In the genomic region with DNA sequence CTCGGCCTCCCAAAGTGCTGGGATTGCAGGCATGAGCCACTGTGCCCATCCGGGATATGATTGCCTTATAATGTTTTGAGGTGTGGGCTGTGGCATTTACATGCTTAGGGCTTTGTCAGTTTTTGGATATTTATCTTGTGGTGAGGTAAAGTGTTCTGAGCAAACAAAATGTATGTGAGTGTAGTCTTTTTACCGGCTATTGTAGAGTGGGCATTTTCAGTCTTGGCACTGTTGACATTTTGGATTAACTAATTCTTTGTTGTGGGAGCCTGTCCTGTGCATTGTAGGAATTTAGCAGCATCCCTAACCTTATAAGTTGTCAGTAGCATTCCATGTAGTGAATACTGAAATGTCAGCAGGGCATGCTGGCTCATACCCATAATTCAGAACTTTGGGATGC, we compare ENCODE assay signal across 20 cellular contexts. TPM values are rescaled to one million over a fixed set of nuclear protein-coding genes. Genes with fewer than 3 reads are reported as not detected.
A peak's percentile ranks its signal among the peaks of the same experiment; 100 is the strongest.
DNase-seq lines count a peak whose midpoint lies in the region; ATAC-seq and TF ChIP-seq lines count a peak whose summit lies in the region.
"Had no signal": no experiment of that assay in that cellular context is flagged by ENCODE, and none has a peak within 500 bp of the region (broad histone marks: within the 10 kb centered on the region; RNA-seq: fewer than 3 reads in every experiment).

No MANE protein-coding gene starts in this region.

- H3K79me2 ChIP-seq in mammary epithelial cell (ENCODE audit: insufficient read depth, low read length) (peaks cover 100% of the 10 kb centered on the region), PC-3 (ENCODE audit: low read length) (peaks cover 97% of the 10 kb centered on the region), hepatocyte (peaks cover 89% of the 10 kb centered on the region)

- peaks cover 2% of the 10 kb centered on the region for H4K20me1 ChIP-seq in mammary epithelial cell (ENCODE audit: insufficient read depth, low read length)
- peaks cover 62% of the 10 kb centered on the region for H4K20me1 ChIP-seq in PC-3 (ENCODE audit: low read length)
- peaks cover 42% of the 10 kb centered on the region for H4K20me1 ChIP-seq in hepatocyte (ENCODE audit: insufficient read depth, poor library complexity, severe bottlenecking)

- H3K4me3 Mint-ChIP-seq in MCF 10A (ENCODE audit: unreplicated experiment) (no peak overlapping the region), progenitor cell of endocrine pancreas (ENCODE audit: low read depth) (no peak overlapping the region)
- H3K4me3 Mint-ChIP-seq in activated T-helper 17 cell treated with anti-CD3 and anti-CD28 coated beads, Interleukin-2, amount 50 U/mL, for 72 hours = no peak overlapping the region
- H3K4me3 Mint-ChIP-seq: B cell; CD4-positive, CD25-positive, alpha-beta regulatory T cell had no signal

- 80% methylated on average over 3 of the region's 3 CpGs for WGBS in mammary epithelial cell (ENCODE audit: low coverage, missing lambda C conversion rate)
- 98% methylated on average over 3 of the region's 3 CpGs for WGBS in right cardiac atrium
- WGBS in hepatocyte (ENCODE audit: low lambda C conversion rate, missing lambda C conversion rate) = 97% methylated on average over 3 of the region's 3 CpGs

- no peaks in the 10 kb centered on the region for H3K9me2 ChIP-seq in PC-3 (replicated peaks; ENCODE audit: low read length)
- H3K9me2 ChIP-seq in hepatocyte (replicated peaks; ENCODE audit: insufficient read depth) = no peaks in the 10 kb centered on the region

- H3K9ac ChIP-seq in mammary epithelial cell (ENCODE audit: insufficient read depth, low read length) = no peak overlapping the region
- no peak overlapping the region for H3K9ac ChIP-seq in PC-3 (ENCODE audit: low read length)
- H3K9ac ChIP-seq: BLaER1, GM23248 had no signal

- H3K27me3 ChIP-seq in mammary epithelial cell (ENCODE audit: insufficient read depth, low read length) = no peaks in the 10 kb centered on the region
- no peaks in the 10 kb centered on the region for H3K27me3 ChIP-seq in PC-3 (ENCODE audit: low read length)
- no peaks in the 10 kb centered on the region for H3K27me3 ChIP-seq in right cardiac atrium (ENCODE audit: control insufficient read depth, insufficient read depth)
- H3K27me3 ChIP-seq in hepatocyte = no peaks in the 10 kb centered on the region
- H3K27me3 ChIP-seq: BLaER1 had no signal

- CTCF ChIA-PET in MCF 10A (lab: Yijun Ruan, JAX) (interaction anchor here (0.7 kb wide), 1 partner anchor 1328 kb away, joined by 5 read pairs; no protein-coding TSS in a partner anchor), mammary epithelial cell (lab: Charles Lee; ENCODE audit: low non-redundant PET) (no interaction called here), PC-3 (lab: Charles Lee) (no interaction called here)

- H3F3A ChIP-seq in PC-3 (ENCODE audit: low read length, unreplicated experiment) = peaks cover 4% of the 10 kb centered on the region

- BruUV-seq in MCF 10A (replicated peaks; lab: Mats Ljungman, UMichigan) (no TSS peak), mammary epithelial cell (replicated peaks; lab: Mats Ljungman, UMichigan) (no TSS peak), PC-3 (replicated peaks; lab: Mats Ljungman, UMichigan) (no TSS peak)

- H3K4me3 ChIP-seq in mammary epithelial cell (replicated peaks in 1 of 3; ENCODE audit: insufficient read depth in 1 of 3, low read depth in 2 of 3, low read length in 3 of 3) (no peak overlapping the region), PC-3 (ENCODE audit: low read length) (no peak overlapping the region), right cardiac atrium (ENCODE audit: low read length) (no peak overlapping the region), hepatocyte (no peak overlapping the region)
- H3K4me3 ChIP-seq: BLaER1, GM12878, GM23248 had no signal

- H3K4me1 ChIP-seq in mammary epithelial cell (ENCODE audit: insufficient read depth, low read length) (no peaks in the 10 kb centered on the region), PC-3 (ENCODE audit: insufficient read depth, low read length) (no peaks in the 10 kb centered on the region), right cardiac atrium (ENCODE audit: control insufficient read depth, insufficient read depth, low read length) (peaks cover 2% of the 10 kb centered on the region), hepatocyte (ENCODE audit: insufficient read depth) (no peaks in the 10 kb centered on the region)
- H3K4me1 ChIP-seq: BLaER1 had no signal

- dilution Hi-C loops in mammary epithelial cell (cut with HindIII; ENCODE audit: low sequenced_read_pairs) = no loop called here

- in situ Hi-C loops in mammary epithelial cell (cut with MboI; ENCODE audit: low sequenced_read_pairs in 2 of 2) = no loop called here

- H3K4me1 Mint-ChIP-seq in MCF 10A (ENCODE audit: insufficient read depth, unreplicated experiment) = peaks cover 7% of the 10 kb centered on the region
- H3K4me1 Mint-ChIP-seq in activated T-helper 17 cell treated with anti-CD3 and anti-CD28 coated beads, Interleukin-2, amount 50 U/mL, for 72 hours = peaks cover 11% of the 10 kb centered on the region
- H3K4me1 Mint-ChIP-seq in progenitor cell of endocrine pancreas (ENCODE audit: low read depth) = no peaks in the 10 kb centered on the region
- H3K4me1 Mint-ChIP-seq: B cell had no signal

- H3K27ac Mint-ChIP-seq in MCF 10A (ENCODE audit: low read depth, unreplicated experiment) = peak overlapping the region; percentile 69
- H3K27ac Mint-ChIP-seq in activated T-helper 17 cell treated with anti-CD3 and anti-CD28 coated beads, Interleukin-2, amount 50 U/mL, for 72 hours = peak overlapping the region; percentile 56
- peak overlapping the region; percentile 24 for H3K27ac Mint-ChIP-seq in progenitor cell of endocrine pancreas
- H3K27ac Mint-ChIP-seq: B cell had no signal

- H3K27me3 Mint-ChIP-seq in MCF 10A (ENCODE audit: insufficient read depth, unreplicated experiment) (no peaks in the 10 kb centered on the region), progenitor cell of endocrine pancreas (no peaks in the 10 kb centered on the region)
- H3K27me3 Mint-ChIP-seq in activated T-helper 17 cell treated with anti-CD3 and anti-CD28 coated beads, Interleukin-2, amount 50 U/mL, for 72 hours = no peaks in the 10 kb centered on the region
- H3K27me3 Mint-ChIP-seq: B cell; CD4-positive, CD25-positive, alpha-beta regulatory T cell; CD8-positive, alpha-beta memory T cell had no signal

- DNase-seq in MCF 10A (ENCODE audit: unreplicated experiment) (no peak), mammary epithelial cell (no peak), PC-3 (no peak), progenitor cell of endocrine pancreas (ENCODE audit: low spot score, unreplicated experiment) (no peak), right cardiac atrium (no peak), hepatocyte (ENCODE audit: low spot score) (no peak)
- DNase-seq: CD4-positive, CD25-positive, alpha-beta regulatory T cell; CD8-positive, alpha-beta memory T cell; DMS 273 treated with DMSO at 0.1 percent for 48 hours; DMS79; EL; GDM1; GM23248; H7; HCEC 1CT had no signal

- H2AFZ ChIP-seq in mammary epithelial cell (ENCODE audit: low read depth, low read length) (no peak overlapping the region), PC-3 (ENCODE audit: low read length) (no peak overlapping the region), hepatocyte (no peak overlapping the region)
- H2AFZ ChIP-seq: GM23248 had no signal

- intact Hi-C loops in MCF 10A (cut with micrococcal nuclease) (no loop called here), mammary epithelial cell (cut with micrococcal nuclease) (no loop called here), PC-3 (cut with micrococcal nuclease) (no loop called here), right cardiac atrium (cut with DNase I) (no loop called here)

- POLR2A ChIA-PET in MCF 10A (lab: Yijun Ruan, JAX) (interaction anchor here (1.1 kb wide), 2 partner anchors 13 to 15 kb away, joined by 3 read pairs; no protein-coding TSS in a partner anchor), PC-3 (lab: Charles Lee; ENCODE audit: unreplicated experiment) (no interaction called here)

- no peaks in the 10 kb centered on the region for H3K9me3 Mint-ChIP-seq in MCF 10A (ENCODE audit: unreplicated experiment)
- no peaks in the 10 kb centered on the region for H3K9me3 Mint-ChIP-seq in activated T-helper 17 cell treated with anti-CD3 and anti-CD28 coated beads, Interleukin-2, amount 50 U/mL, for 72 hours
- no peaks in the 10 kb centered on the region for H3K9me3 Mint-ChIP-seq in progenitor cell of endocrine pancreas (ENCODE audit: low read depth)
- H3K9me3 Mint-ChIP-seq: CD8-positive, alpha-beta memory T cell had no signal

- peaks cover 99% of the 10 kb centered on the region for H3K36me3 Mint-ChIP-seq in MCF 10A (ENCODE audit: insufficient read depth, unreplicated experiment)
- H3K36me3 Mint-ChIP-seq in activated T-helper 17 cell treated with anti-CD3 and anti-CD28 coated beads, Interleukin-2, amount 50 U/mL, for 72 hours (ENCODE audit: low read depth) = peaks cover 100% of the 10 kb centered on the region
- peaks cover 51% of the 10 kb centered on the region for H3K36me3 Mint-ChIP-seq in progenitor cell of endocrine pancreas (ENCODE audit: insufficient read depth)

- TF ChIP-seq CTCF in MCF 10A (IDR thresholded peaks at IDR 0.05; ENCODE audit: unreplicated experiment) (no peak), mammary epithelial cell (conservative IDR thresholded peaks at IDR 0.05 in 1 of 2, IDR thresholded peaks at IDR 0.05 in 1 of 2; ENCODE audit: extremely low read depth in 1 of 2, insufficient read depth in 1 of 2, low read depth in 1 of 2, low read length in 2 of 2) (no peak), PC-3 (conservative IDR thresholded peaks at IDR 0.05; ENCODE audit: low read depth, low read length) (no peak), progenitor cell of endocrine pancreas (IDR thresholded peaks at IDR 0.05; ENCODE audit: unreplicated experiment) (no peak), hepatocyte (IDR thresholded peaks at IDR 0.05; ENCODE audit: poor library complexity) (no peak)

- H3K36me3 ChIP-seq in mammary epithelial cell (ENCODE audit: insufficient read depth, low read length) (peaks cover 74% of the 10 kb centered on the region), PC-3 (ENCODE audit: low read depth, low read length) (peaks cover 91% of the 10 kb centered on the region), hepatocyte (replicated peaks; ENCODE audit: insufficient read depth, low read depth) (peaks cover 8% of the 10 kb centered on the region)

- H3K27ac ChIP-seq in mammary epithelial cell (ENCODE audit: insufficient read depth, low read depth, low read length) (no peak overlapping the region), PC-3 (ENCODE audit: low read length) (no peak overlapping the region), right cardiac atrium (ENCODE audit: low read length) (no peak overlapping the region), hepatocyte (no peak overlapping the region)
- H3K27ac ChIP-seq: BLaER1, C4-2B, GM23248 had no signal

- no peaks in the 10 kb centered on the region for H3K9me3 ChIP-seq in mammary epithelial cell (replicated peaks; ENCODE audit: insufficient read depth, low read length)
- H3K9me3 ChIP-seq in PC-3 (ENCODE audit: low read length) = no peaks in the 10 kb centered on the region
- no peaks in the 10 kb centered on the region for H3K9me3 ChIP-seq in right cardiac atrium (ENCODE audit: control insufficient read depth, low read length)
- no peaks in the 10 kb centered on the region for H3K9me3 ChIP-seq in hepatocyte (ENCODE audit: low read depth)
- H3K9me3 ChIP-seq: BLaER1 had no signal

- ATAC-seq in PC-3 (peak; percentile 73), right cardiac atrium (no peak)
- ATAC-seq in activated T-helper 17 cell treated with anti-CD3 and anti-CD28 coated beads, Interleukin-2, amount 50 U/mL, for 72 hours (replicated peaks) = no peak
- ATAC-seq: GM12878 had no signal

- H3K4me2 ChIP-seq in mammary epithelial cell (ENCODE audit: insufficient read depth, low read depth, low read length) = no peak overlapping the region
- H3K4me2 ChIP-seq in PC-3 (ENCODE audit: low read length) = no peak overlapping the region
- no peak overlapping the region for H3K4me2 ChIP-seq in hepatocyte
- H3K4me2 ChIP-seq: BLaER1 had no signal

RNA-seq across cellular contexts. Expression of a gene that starts 21.6 kb away (rescaled TPM):
- 279 and 282 TPM in 2 replicates for total RNA-seq in MCF 10A (2022)
- total RNA-seq in mammary epithelial cell = 100 to 1,000 TPM; 193 to 252 TPM
- polyA plus RNA-seq in mammary epithelial cell = 82.5 TPM
- polyA minus RNA-seq in mammary epithelial cell = 346 TPM
- total RNA-seq in PC-3 (2014; rRNA removed) = 133 and 157 TPM in 2 replicates
- 100 to 1,000 TPM; 149 to 251 TPM for total RNA-seq in activated T-helper 17 cell treated with anti-CD3 and anti-CD28 coated beads, Interleukin-2, amount 50 U/mL, for 72 hours
- 220 and 226 TPM in 2 replicates for total RNA-seq in progenitor cell of endocrine pancreas
- 100 to 1,000 TPM in 3 of 4 donors, 10 to 100 TPM in 1; 94.8 to 121 (median 112) TPM for total RNA-seq in right cardiac atrium
- 25.5 TPM for polyA plus RNA-seq in right cardiac atrium
- 143 and 151 TPM in 2 replicates for total RNA-seq in hepatocyte
- 117 and 123 TPM in 2 replicates for polyA plus RNA-seq in hepatocyte

RNA-seq across cellular contexts. Expression of a gene that starts 34.9 kb away (rescaled TPM):
- total RNA-seq in MCF 10A (2022) = 155 and 168 TPM in 2 replicates
- 10 to 100 TPM; 27.0 to 89.2 TPM for total RNA-seq in mammary epithelial cell
- 310 TPM for polyA plus RNA-seq in mammary epithelial cell
- polyA minus RNA-seq in mammary epithelial cell = 53.9 TPM
- 81.4 and 122 TPM in 2 replicates for total RNA-seq in PC-3 (2014; rRNA removed)
- 10 to 100 TPM; 41.8 to 87.8 TPM for total RNA-seq in activated T-helper 17 cell treated with anti-CD3 and anti-CD28 coated beads, Interleukin-2, amount 50 U/mL, for 72 hours
- total RNA-seq in progenitor cell of endocrine pancreas = 93.8 and 108 TPM in 2 replicates
- total RNA-seq in right cardiac atrium = 10 to 100 TPM; 61.0 to 80.3 (median 75.1) TPM
- polyA plus RNA-seq in right cardiac atrium = 135 TPM
- 112 and 174 TPM in 2 replicates for total RNA-seq in hepatocyte
- 333 and 348 TPM in 2 replicates for polyA plus RNA-seq in hepatocyte
